ENCODE assay signal across 1 cellular context in genomic region chr12:6038160-6038559, GRCh38.
A peak's percentile ranks its signal among the peaks of the same experiment; 100 is the strongest.
TF ChIP-seq lines count a peak whose summit lies in the region.

No MANE protein-coding gene starts in this region.

TF ChIP-seq in WTC11, 78 proteins besides CTCF, POLR2A, EP300 and RAD21 (continued from another document):
- TF ChIP-seq, protein P1, sequence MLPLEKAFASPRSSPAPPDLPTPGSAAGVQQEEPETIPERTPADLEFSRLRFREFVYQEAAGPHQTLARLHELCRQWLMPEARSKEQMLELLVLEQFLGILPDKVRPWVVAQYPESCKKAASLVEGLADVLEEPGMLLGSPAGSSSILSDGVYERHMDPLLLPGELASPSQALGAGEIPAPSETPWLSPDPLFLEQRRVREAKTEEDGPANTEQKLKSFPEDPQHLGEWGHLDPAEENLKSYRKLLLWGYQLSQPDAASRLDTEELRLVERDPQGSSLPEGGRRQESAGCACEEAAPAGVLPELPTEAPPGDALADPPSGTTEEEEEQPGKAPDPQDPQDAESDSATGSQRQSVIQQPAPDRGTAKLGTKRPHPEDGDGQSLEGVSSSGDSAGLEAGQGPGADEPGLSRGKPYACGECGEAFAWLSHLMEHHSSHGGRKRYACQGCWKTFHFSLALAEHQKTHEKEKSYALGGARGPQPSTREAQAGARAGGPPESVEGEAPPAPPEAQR (CRISPR knock-in tag; IDR thresholded peaks at IDR 0.05): no peak
- no peak for TF ChIP-seq ZNF532 (CRISPR knock-in tag; IDR thresholded peaks at IDR 0.05; ENCODE audit: borderline replicate concordance)
- TF ChIP-seq, protein P2, sequence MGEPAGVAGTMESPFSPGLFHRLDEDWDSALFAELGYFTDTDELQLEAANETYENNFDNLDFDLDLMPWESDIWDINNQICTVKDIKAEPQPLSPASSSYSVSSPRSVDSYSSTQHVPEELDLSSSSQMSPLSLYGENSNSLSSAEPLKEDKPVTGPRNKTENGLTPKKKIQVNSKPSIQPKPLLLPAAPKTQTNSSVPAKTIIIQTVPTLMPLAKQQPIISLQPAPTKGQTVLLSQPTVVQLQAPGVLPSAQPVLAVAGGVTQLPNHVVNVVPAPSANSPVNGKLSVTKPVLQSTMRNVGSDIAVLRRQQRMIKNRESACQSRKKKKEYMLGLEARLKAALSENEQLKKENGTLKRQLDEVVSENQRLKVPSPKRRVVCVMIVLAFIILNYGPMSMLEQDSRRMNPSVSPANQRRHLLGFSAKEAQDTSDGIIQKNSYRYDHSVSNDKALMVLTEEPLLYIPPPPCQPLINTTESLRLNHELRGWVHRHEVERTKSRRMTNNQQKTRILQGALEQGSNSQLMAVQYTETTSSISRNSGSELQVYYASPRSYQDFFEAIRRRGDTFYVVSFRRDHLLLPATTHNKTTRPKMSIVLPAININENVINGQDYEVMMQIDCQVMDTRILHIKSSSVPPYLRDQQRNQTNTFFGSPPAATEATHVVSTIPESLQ (CRISPR knock-in tag; IDR thresholded peaks at IDR 0.05): no peak
- no peak for TF ChIP-seq PRRX2 (CRISPR knock-in tag; IDR thresholded peaks at IDR 0.05)
- no peak for TF ChIP-seq GRHL2 (CRISPR knock-in tag; IDR thresholded peaks at IDR 0.05; ENCODE audit: insufficient replicate concordance, severe bottlenecking)
- TF ChIP-seq HMGXB4 (CRISPR knock-in tag; IDR thresholded peaks at IDR 0.05): peak; percentile 65; the same call in 1 of the 2 replicates
- 0 out of 2 replicates have a peak, but pooled peaks have one; percentile 28 for TF ChIP-seq SP1 (CRISPR knock-in tag; conservative IDR thresholded peaks at IDR 0.05)
- TF ChIP-seq, protein P3, sequence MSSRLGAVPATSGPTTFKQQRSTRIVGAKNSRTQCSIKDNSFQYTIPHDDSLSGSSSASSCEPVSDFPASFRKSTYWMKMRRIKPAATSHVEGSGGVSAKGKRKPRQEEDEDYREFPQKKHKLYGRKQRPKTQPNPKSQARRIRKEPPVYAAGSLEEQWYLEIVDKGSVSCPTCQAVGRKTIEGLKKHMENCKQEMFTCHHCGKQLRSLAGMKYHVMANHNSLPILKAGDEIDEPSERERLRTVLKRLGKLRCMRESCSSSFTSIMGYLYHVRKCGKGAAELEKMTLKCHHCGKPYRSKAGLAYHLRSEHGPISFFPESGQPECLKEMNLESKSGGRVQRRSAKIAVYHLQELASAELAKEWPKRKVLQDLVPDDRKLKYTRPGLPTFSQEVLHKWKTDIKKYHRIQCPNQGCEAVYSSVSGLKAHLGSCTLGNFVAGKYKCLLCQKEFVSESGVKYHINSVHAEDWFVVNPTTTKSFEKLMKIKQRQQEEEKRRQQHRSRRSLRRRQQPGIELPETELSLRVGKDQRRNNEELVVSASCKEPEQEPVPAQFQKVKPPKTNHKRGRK (CRISPR knock-in tag; IDR thresholded peaks at IDR 0.05; ENCODE audit: borderline replicate concordance): no peak
- TF ChIP-seq ZNF138 (CRISPR knock-in tag; conservative IDR thresholded peaks at IDR 0.05): no peak
- TF ChIP-seq TEAD4 (CRISPR knock-in tag; IDR thresholded peaks at IDR 0.05): no peak
- TF ChIP-seq, protein P4, sequence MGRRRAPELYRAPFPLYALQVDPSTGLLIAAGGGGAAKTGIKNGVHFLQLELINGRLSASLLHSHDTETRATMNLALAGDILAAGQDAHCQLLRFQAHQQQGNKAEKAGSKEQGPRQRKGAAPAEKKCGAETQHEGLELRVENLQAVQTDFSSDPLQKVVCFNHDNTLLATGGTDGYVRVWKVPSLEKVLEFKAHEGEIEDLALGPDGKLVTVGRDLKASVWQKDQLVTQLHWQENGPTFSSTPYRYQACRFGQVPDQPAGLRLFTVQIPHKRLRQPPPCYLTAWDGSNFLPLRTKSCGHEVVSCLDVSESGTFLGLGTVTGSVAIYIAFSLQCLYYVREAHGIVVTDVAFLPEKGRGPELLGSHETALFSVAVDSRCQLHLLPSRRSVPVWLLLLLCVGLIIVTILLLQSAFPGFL (CRISPR knock-in tag; IDR thresholded peaks at IDR 0.05; ENCODE audit: borderline replicate concordance): no peak
- no peak for TF ChIP-seq NFE2L1 (CRISPR knock-in tag; IDR thresholded peaks at IDR 0.05)
- TF ChIP-seq, protein P5, sequence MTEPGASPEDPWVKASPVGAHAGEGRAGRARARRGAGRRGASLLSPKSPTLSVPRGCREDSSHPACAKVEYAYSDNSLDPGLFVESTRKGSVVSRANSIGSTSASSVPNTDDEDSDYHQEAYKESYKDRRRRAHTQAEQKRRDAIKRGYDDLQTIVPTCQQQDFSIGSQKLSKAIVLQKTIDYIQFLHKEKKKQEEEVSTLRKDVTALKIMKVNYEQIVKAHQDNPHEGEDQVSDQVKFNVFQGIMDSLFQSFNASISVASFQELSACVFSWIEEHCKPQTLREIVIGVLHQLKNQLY (CRISPR knock-in tag; IDR thresholded peaks at IDR 0.05): no peak
- no peak for TF ChIP-seq SMAD4 (CRISPR knock-in tag; IDR thresholded peaks at IDR 0.05)
- no peak for TF ChIP-seq AFF4 (CRISPR knock-in tag; IDR thresholded peaks at IDR 0.05; ENCODE audit: borderline replicate concordance)
- TF ChIP-seq, protein P6, sequence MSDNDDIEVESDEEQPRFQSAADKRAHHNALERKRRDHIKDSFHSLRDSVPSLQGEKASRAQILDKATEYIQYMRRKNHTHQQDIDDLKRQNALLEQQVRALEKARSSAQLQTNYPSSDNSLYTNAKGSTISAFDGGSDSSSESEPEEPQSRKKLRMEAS (CRISPR knock-in tag; IDR thresholded peaks at IDR 0.05): peak; percentile 71; the same call in 1 of the 2 replicates
- TF ChIP-seq ESRRA (CRISPR knock-in tag; IDR thresholded peaks at IDR 0.05; ENCODE audit: borderline replicate concordance): no peak
- TF ChIP-seq ATF3 (CRISPR knock-in tag; conservative IDR thresholded peaks at IDR 0.05): no peak
- TF ChIP-seq FOXK1 (CRISPR knock-in tag; IDR thresholded peaks at IDR 0.05): 0 out of 2 replicates have a peak, but pooled peaks have one; percentile 47
